ENCODE assay signal across 28 cellular contexts in genomic region chr3:67977762-67978161, GRCh38.
"Had no signal": no experiment of that assay in that cellular context is flagged by ENCODE, and none has a peak within 500 bp of the region (broad histone marks: within the 10 kb centered on the region; RNA-seq: fewer than 3 reads in every experiment).

No MANE protein-coding gene starts in this region.

- FAIRE-seq: colon, endometrium, endothelial cell of umbilical vein, frontal cortex had no signal

- H3K9me3 ChIP-seq: colonic mucosa, esophagus muscularis mucosa, esophagus squamous epithelium, gastrocnemius medialis, gastroesophageal sphincter, heart left ventricle, heart right ventricle had no signal

- H3K27me3 ChIP-seq: colonic mucosa, dorsolateral prefrontal cortex, esophagus muscularis mucosa, esophagus squamous epithelium, foreskin keratinocyte, gastrocnemius medialis, gastroesophageal sphincter, heart left ventricle, heart right ventricle had no signal

- DNase-seq: colonic mucosa; cortex of kidney; dermis blood vessel endothelial cell; dorsolateral prefrontal cortex; effector CD4-positive, alpha-beta T cell; effector CD8-positive, alpha-beta T cell; effector memory CD4-positive, alpha-beta T cell; effector memory CD8-positive, alpha-beta T cell; endodermal cell; erythroblast; esophagus squamous epithelium; foreskin fibroblast; foreskin keratinocyte; foreskin melanocyte; gastrocnemius medialis; glutamatergic neuron; head of caudate nucleus; heart left ventricle; heart right ventricle had no signal

- H3K4me3 ChIP-seq: colonic mucosa, coronary artery, dorsolateral prefrontal cortex, esophagus muscularis mucosa, esophagus squamous epithelium, gastrocnemius medialis, gastroesophageal sphincter, heart left ventricle, heart right ventricle had no signal

- H3K4me1 ChIP-seq: colonic mucosa, esophagus muscularis mucosa, esophagus squamous epithelium, foreskin keratinocyte, gastrocnemius medialis, gastroesophageal sphincter, heart left ventricle, heart right ventricle had no signal

- ATAC-seq: effector memory CD8-positive, alpha-beta T cell; esophagus mucosa; foreskin keratinocyte; gastrocnemius medialis; gastroesophageal sphincter; heart left ventricle; heart right ventricle had no signal

- H3K27ac ChIP-seq: colonic mucosa, coronary artery, dorsolateral prefrontal cortex, epithelial cell of prostate, esophagus muscularis mucosa, esophagus squamous epithelium, foreskin keratinocyte, gastrocnemius medialis, gastroesophageal sphincter, heart left ventricle, heart right ventricle had no signal

- H3K36me3 ChIP-seq: colonic mucosa, esophagus muscularis mucosa, esophagus squamous epithelium, gastrocnemius medialis, gastroesophageal sphincter, heart left ventricle, heart right ventricle had no signal
